ENCODE assay signal across 8 cellular contexts in the genomic region with DNA sequence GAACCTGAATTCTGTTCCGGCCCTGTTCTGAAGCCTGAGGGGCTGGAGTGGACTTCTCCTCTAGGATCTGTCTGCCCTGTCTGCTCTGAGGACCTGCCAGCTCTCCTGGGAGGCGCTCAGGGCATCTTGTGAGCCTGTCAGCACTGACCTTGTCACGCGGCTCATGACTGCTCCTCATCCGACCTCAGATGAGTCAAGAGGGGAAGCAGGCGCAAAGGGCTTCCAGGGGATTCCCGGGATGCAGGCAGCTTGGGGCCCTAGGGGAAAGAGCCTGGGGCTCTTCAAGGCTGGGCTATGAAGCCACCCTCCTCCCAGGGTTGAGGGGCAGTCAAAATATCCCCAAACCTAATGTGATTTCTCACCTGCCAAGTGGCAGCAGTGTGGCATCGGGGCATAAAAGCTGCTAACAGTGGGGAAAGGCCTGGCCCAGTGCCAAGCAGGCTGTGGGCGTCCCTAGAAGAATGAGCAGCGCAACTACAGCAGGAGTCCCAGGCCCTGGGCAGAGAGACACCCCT. TPM values are rescaled to one million over a fixed set of nuclear protein-coding genes. Genes with fewer than 3 reads are reported as not detected.
A peak's percentile ranks its signal among the peaks of the same experiment; 100 is the strongest.
DNase-seq lines count a peak whose midpoint lies in the region; ATAC-seq and TF ChIP-seq lines count a peak whose summit lies in the region.

No MANE protein-coding gene starts in this region.

- peak; percentile 92 for DNase-seq in AG08395 (ENCODE audit: low spot score)
- peak; percentile 60 for DNase-seq in UCSD-AML1 (lab: John Stamatoyannopoulos, UW; ENCODE audit: unreplicated experiment)
- no peak for DNase-seq in breast epithelium (ENCODE audit: low spot score in 2 of 2)
- peak; percentile 92 to 94 for DNase-seq in left lung
- DNase-seq in stimulated activated CD8-positive, alpha-beta memory T cell treated with anti-CD3 and anti-CD28 coated beads, Interleukin-12 subunit alpha, Interleukin-12 subunit beta, amount 100 ng/mL, for 1 hour (ENCODE audit: low read depth), result peak; percentile 58
- DNase-seq in ecto neural progenitor cell (ENCODE audit: low spot score), result no peak

- no peaks in the 10 kb centered on the region for H3K9me3 ChIP-seq in breast epithelium
- H3K9me3 ChIP-seq in left lung, result no peaks in the 10 kb centered on the region

- H3K27ac ChIP-seq in breast epithelium (peak overlapping the region; percentile 34 to 67), left lung (peak overlapping the region; percentile 75 to 91)

- H3K4me3 ChIP-seq in breast epithelium (no peak overlapping the region), left lung (no peak overlapping the region)

- ATAC-seq in GM18873 (IDR thresholded peaks at IDR 0.05; ENCODE audit: low FRiP score, unreplicated experiment) (peak; percentile 48), HG03565 (IDR thresholded peaks at IDR 0.05; ENCODE audit: unreplicated experiment) (peak; percentile 39), left lung (peak; percentile 78)

- TF ChIP-seq CTCF in breast epithelium (IDR thresholded peaks at IDR 0.05) (no peak), left lung (IDR thresholded peaks at IDR 0.05) (no peak)

- H3K36me3 ChIP-seq in breast epithelium (no peaks in the 10 kb centered on the region), left lung (no peaks in the 10 kb centered on the region)

- no peaks in the 10 kb centered on the region for H3K4me1 ChIP-seq in breast epithelium
- H3K4me1 ChIP-seq in left lung, result peaks cover 11 to 81% of the 10 kb centered on the region in 2 donors

- H3K27me3 ChIP-seq in breast epithelium, result no peaks in the 10 kb centered on the region
- no peaks in the 10 kb centered on the region for H3K27me3 ChIP-seq in left lung

- intact Hi-C loops in breast epithelium (cut with DNase I; ENCODE audit: low total_unique reads), result no loop called here
- intact Hi-C loops in left lung (cut with DNase I), result no loop called here

- TF ChIP-seq POLR2A in breast epithelium (IDR thresholded peaks at IDR 0.05), result no peak

RNA-seq across cellular contexts. Expression of a gene that starts 27.6 kb away (rescaled TPM):
- total RNA-seq in breast epithelium (1 to 10 TPM; 3.2 to 7.8 (median 7.2) TPM), left lung (1 to 10 TPM; 3.4 to 6.3 TPM)

RNA-seq across cellular contexts. Expression of a gene that starts 42.3 kb away (rescaled TPM):
- total RNA-seq in breast epithelium (10 to 100 TPM; 21.1 to 33.3 (median 26.5) TPM), left lung (10 to 100 TPM; 34.5 to 91.8 TPM)

RNA-seq across cellular contexts. Expression of a gene that starts 58.6 kb away (rescaled TPM):
- total RNA-seq in breast epithelium, result 1 to 10 TPM in 1 of 3 donors, under 1 TPM in 2; 0.44 to 1.3 (median 0.66) TPM
- total RNA-seq in left lung, result 1 to 10 TPM; 1.6 to 2.7 TPM

Comparison
In these comparisons a context has a peak if more than half of its experiments do, and no peak if none do; other contexts are left out.
1. DNase-seq: peak in AG08395 (single experiment), UCSD-AML1 (single experiment), left lung (2 of 2) and stimulated activated CD8-positive, alpha-beta memory T cell treated with anti-CD3 and anti-CD28 coated beads, Interleukin-12 subunit alpha, Interleukin-12 subunit beta, amount 100 ng/mL, for 1 hour (single experiment); none in breast epithelium (0 of 2) and ecto neural progenitor cell (single experiment).
2. Peak in every context shown above with its lines, with median percentiles within 50 percentile points of each other: ATAC-seq.